ENCODE assay signal across 10 cellular contexts in genomic region chr5:169648725-169649124, GRCh38. TPM values are rescaled to one million over a fixed set of nuclear protein-coding genes. Genes with fewer than 3 reads are reported as not detected.
DNase-seq lines count a peak whose midpoint lies in the region; ATAC-seq, FAIRE-seq and TF ChIP-seq lines count a peak whose summit lies in the region.
"Had no signal": no experiment of that assay in that cellular context is flagged by ENCODE, and none has a peak within 500 bp of the region (broad histone marks: within the 10 kb centered on the region; RNA-seq: fewer than 3 reads in every experiment).

No MANE protein-coding gene starts in this region.

- H3K4me1 Mint-ChIP-seq in astrocyte (ENCODE audit: low read depth, unreplicated experiment): peaks cover 28% of the 10 kb centered on the region
- peaks cover 28% of the 10 kb centered on the region for H3K4me1 Mint-ChIP-seq in neural crest cell

- H3K79me2 ChIP-seq in astrocyte (ENCODE audit: insufficient read depth, low read length): no peaks in the 10 kb centered on the region

- H3K27me3 Mint-ChIP-seq in astrocyte (ENCODE audit: low read depth, unreplicated experiment): peaks cover 11% of the 10 kb centered on the region
- no peaks in the 10 kb centered on the region for H3K27me3 Mint-ChIP-seq in neural crest cell (ENCODE audit: low read depth)

- DNase-seq in DMS79 (lab: John Stamatoyannopoulos, UW): peak; percentile 9
- peak; percentile 4 for DNase-seq in HK-2 (ENCODE audit: unreplicated experiment)
- peak; percentile 92 for DNase-seq in astrocyte (ENCODE audit: low read depth)
- no peak for DNase-seq in neural crest cell (ENCODE audit: low read depth, low spot score)
- no peak for DNase-seq in GM10266 (ENCODE audit: extremely low spot score)
- DNase-seq: NK-92 treated with Interleukin-12 subunit alpha and Interleukin-12 subunit beta, amount 100 ng/mL, for 24 hours; posterior cingulate gyrus had no signal

- H3K36me3 ChIP-seq in astrocyte (ENCODE audit: insufficient read depth, low read length): no peaks in the 10 kb centered on the region

- H3K9me3 ChIP-seq in astrocyte (ENCODE audit: insufficient read depth, low read depth, low read length): no peaks in the 10 kb centered on the region

- peaks cover 28% of the 10 kb centered on the region for H3K4me1 ChIP-seq in astrocyte (ENCODE audit: insufficient read depth, low read length)

- no peaks in the 10 kb centered on the region for H4K20me1 ChIP-seq in astrocyte (ENCODE audit: insufficient read depth, low read length)

- no peaks in the 10 kb centered on the region for H3K27me3 ChIP-seq in astrocyte (ENCODE audit: insufficient read depth, low read length)

- no peak overlapping the region for H3K27ac ChIP-seq in astrocyte (ENCODE audit: low read depth, low read length)
- H3K27ac ChIP-seq: epithelial cell of prostate had no signal

- peak overlapping the region; percentile 17 for H3K9ac ChIP-seq in astrocyte (ENCODE audit: low read length)

- FAIRE-seq in astrocyte (lab: Jason Lieb, UNC): no peak

- H3K4me3 ChIP-seq in astrocyte (ENCODE audit: insufficient read depth, low read depth, low read length): no peak overlapping the region

- no peaks in the 10 kb centered on the region for H3K9me3 Mint-ChIP-seq in astrocyte (ENCODE audit: unreplicated experiment)
- no peaks in the 10 kb centered on the region for H3K9me3 Mint-ChIP-seq in neural crest cell

- H2AFZ ChIP-seq in astrocyte (ENCODE audit: low read depth, low read length): peak overlapping the region; percentile 28

- H3K4me3 Mint-ChIP-seq in astrocyte (ENCODE audit: unreplicated experiment) (no peak overlapping the region), neural crest cell (no peak overlapping the region)

- peak overlapping the region; percentile 45 for H3K4me2 ChIP-seq in astrocyte (ENCODE audit: low read length)

- H3K36me3 Mint-ChIP-seq in astrocyte (ENCODE audit: low read depth, unreplicated experiment): no peaks in the 10 kb centered on the region
- no peaks in the 10 kb centered on the region for H3K36me3 Mint-ChIP-seq in neural crest cell (ENCODE audit: low read depth)

- ATAC-seq in GM19324 (IDR thresholded peaks at IDR 0.05; ENCODE audit: low FRiP score, unreplicated experiment) (no peak), HG02610 (IDR thresholded peaks at IDR 0.05; ENCODE audit: unreplicated experiment) (no peak)

- H3K27ac Mint-ChIP-seq in astrocyte (ENCODE audit: unreplicated experiment) (no peak overlapping the region), neural crest cell (ENCODE audit: unreplicated experiment) (peak overlapping the region; percentile 81)

- no peak for TF ChIP-seq CTCF in astrocyte (IDR thresholded peaks at IDR 0.05; ENCODE audit: insufficient read depth, low read depth, low read length)
- no peak for TF ChIP-seq CTCF in neural crest cell (conservative IDR thresholded peaks at IDR 0.05)
- TF ChIP-seq CTCF in GM10266 (IDR thresholded peaks at IDR 0.05; ENCODE audit: control insufficient read depth, insufficient read depth, low read depth, missing control alignments): no peak

RNA-seq across cellular contexts. Expression of gene DOCK2, which starts 11.7 kb away (rescaled TPM):
- total RNA-seq in astrocyte (0.43 and 0.66 TPM in 2 replicates), neural crest cell (0.77 and 1.0 TPM in 2 replicates)

Comparison
In these comparisons a context has a peak if more than half of its experiments do, and no peak if none do; other contexts are left out.
1. DNase-seq: peak in DMS79 (single experiment), HK-2 (single experiment) and astrocyte (single experiment); none in neural crest cell (single experiment) and GM10266 (single experiment).